9 cellular contexts compared by ENCODE assay signal in genomic region chr17:68600123-68600880, GRCh38. TPM values are rescaled to one million over a fixed set of nuclear protein-coding genes. Genes with fewer than 3 reads are reported as not detected.
A peak's percentile ranks its signal among the peaks of the same experiment; 100 is the strongest.
DNase-seq lines count a peak whose midpoint lies in the region; TF ChIP-seq lines count a peak whose summit lies in the region.
"Had no signal": no experiment of that assay in that cellular context is flagged by ENCODE, and none has a peak within 500 bp of the region (broad histone marks: within the 10 kb centered on the region; RNA-seq: fewer than 3 reads in every experiment).

No MANE protein-coding gene starts in this region.

- intact Hi-C loops in activated CD4-positive, alpha-beta T cell treated with anti-CD3 and anti-CD28 coated beads, Interleukin-2, amount 10 ng/mL, durations not matched to agents 24 days and 14 days (cut with micrococcal nuclease) = no loop called here
- intact Hi-C loops in ascending aorta (cut with DNase I) = no loop called here

- H3K4me1 Mint-ChIP-seq in activated CD4-positive, alpha-beta T cell treated with anti-CD3 and anti-CD28 coated beads, Interleukin-2, amount 10 ng/mL, durations not matched to agents 24 days and 14 days = peaks cover 6% of the 10 kb centered on the region

- H3K27me3 Mint-ChIP-seq in activated CD4-positive, alpha-beta T cell treated with anti-CD3 and anti-CD28 coated beads, Interleukin-2, amount 10 ng/mL, durations not matched to agents 24 days and 14 days = peaks cover 75% of the 10 kb centered on the region

- H3K4me1 ChIP-seq in ascending aorta (peaks cover 4 to 15% of the 10 kb centered on the region in 2 donors), iPS-15b (ENCODE audit: control insufficient read depth, insufficient read depth, low read length) (peaks cover 30% of the 10 kb centered on the region), skeletal muscle tissue (ENCODE audit: control insufficient read depth in 3 of 3, insufficient read depth in 3 of 3, low read length in 3 of 3) (peaks cover 11 to 21% (median 15%) of the 10 kb centered on the region in 3 donors)

- H3K36me3 ChIP-seq in ascending aorta = no peaks in the 10 kb centered on the region
- no peaks in the 10 kb centered on the region for H3K36me3 ChIP-seq in iPS-15b (ENCODE audit: control insufficient read depth, insufficient read depth, low read length)
- H3K36me3 ChIP-seq in skeletal muscle tissue (ENCODE audit: control insufficient read depth in 3 of 3, insufficient read depth in 3 of 3, low read length in 3 of 3) = no peaks in the 10 kb centered on the region

- DNase-seq in activated CD4-positive, alpha-beta T cell treated with anti-CD3 and anti-CD28 coated beads, Interleukin-2, amount 10 ng/mL, durations not matched to agents 24 days and 14 days = no peak
- no peak for DNase-seq in activated CD4-positive, alpha-beta T cell treated with anti-CD3 and anti-CD28 coated beads, Interleukin-2, amount 50 U/mL, for 1 hour
- DNase-seq in ascending aorta (ENCODE audit: low spot score in 2 of 2) (no peak), NCI-H2107 (lab: John Stamatoyannopoulos, UW) (no peak), NCI-H1694 treated with DMSO at 0.1 percent for 48 hours (lab: John Stamatoyannopoulos, UW) (no peak)
- no peak for DNase-seq in stimulated activated naive CD4-positive, alpha-beta T cell (lab: John Stamatoyannopoulos, UW)
- DNase-seq: DND-41 had no signal

- H3K36me3 Mint-ChIP-seq in activated CD4-positive, alpha-beta T cell treated with anti-CD3 and anti-CD28 coated beads, Interleukin-2, amount 10 ng/mL, durations not matched to agents 24 days and 14 days (ENCODE audit: low read depth) = no peaks in the 10 kb centered on the region

- H3K27ac ChIP-seq in ascending aorta (peak overlapping the region; percentile 22 to 55), skeletal muscle tissue (ENCODE audit: low read depth, low read length) (peak overlapping the region; percentile 79)

- no peak for TF ChIP-seq CTCF in ascending aorta (IDR thresholded peaks at IDR 0.05)

- H3K4me3 ChIP-seq in ascending aorta (peak overlapping the region; percentile 67 to 81), iPS-15b (ENCODE audit: low read depth, low read length) (peak overlapping the region; percentile 90), skeletal muscle tissue (ENCODE audit: low read length in 3 of 3) (peak overlapping the region; percentile 66 to 69 (median 67))

- no peak overlapping the region for H3K27ac Mint-ChIP-seq in activated CD4-positive, alpha-beta T cell treated with anti-CD3 and anti-CD28 coated beads, Interleukin-2, amount 10 ng/mL, durations not matched to agents 24 days and 14 days

- H3K9me3 ChIP-seq in ascending aorta (no peaks in the 10 kb centered on the region), iPS-15b (ENCODE audit: control insufficient read depth, insufficient read depth, low read length) (no peaks in the 10 kb centered on the region), skeletal muscle tissue (ENCODE audit: control insufficient read depth in 3 of 3, low read length in 3 of 3) (no peaks in the 10 kb centered on the region)

- H3K4me3 Mint-ChIP-seq in activated CD4-positive, alpha-beta T cell treated with anti-CD3 and anti-CD28 coated beads, Interleukin-2, amount 10 ng/mL, durations not matched to agents 24 days and 14 days = peak overlapping the region; percentile 76

- H3K27me3 ChIP-seq in ascending aorta (no peaks in the 10 kb centered on the region), iPS-15b (ENCODE audit: control insufficient read depth, insufficient read depth, low read length) (no peaks in the 10 kb centered on the region), skeletal muscle tissue (ENCODE audit: control insufficient read depth in 3 of 3, insufficient read depth in 3 of 3, low read length in 3 of 3) (peaks cover 9 to 24% (median 22%) of the 10 kb centered on the region in 3 donors)

- peaks cover 4% of the 10 kb centered on the region for H3K9me3 Mint-ChIP-seq in activated CD4-positive, alpha-beta T cell treated with anti-CD3 and anti-CD28 coated beads, Interleukin-2, amount 10 ng/mL, durations not matched to agents 24 days and 14 days

- H3K9ac ChIP-seq in iPS-15b (ENCODE audit: low read depth, low read length) = peak overlapping the region; percentile 95
- peak overlapping the region; percentile 69 to 81 (median 74) for H3K9ac ChIP-seq in skeletal muscle tissue (ENCODE audit: low read depth in 1 of 3, low read length in 3 of 3)

RNA-seq across cellular contexts. Expression of gene FAM20A, which starts 0.9 kb away (rescaled TPM):
- not detected in 2 replicates for total RNA-seq in activated CD4-positive, alpha-beta T cell treated with anti-CD3 and anti-CD28 coated beads, Interleukin-2, amount 10 ng/mL, durations not matched to agents 24 days and 14 days
- total RNA-seq in ascending aorta = 60.0 TPM
- 5.2 TPM for total RNA-seq in skeletal muscle tissue
